In genomic region chr21:44509539-44509938, GRCh38 we compare ENCODE assay signal across 9 cellular contexts. TPM values are rescaled to one million over a fixed set of nuclear protein-coding genes. Genes with fewer than 3 reads are reported as not detected.
A peak's percentile ranks its signal among the peaks of the same experiment; 100 is the strongest.
DNase-seq lines count a peak whose midpoint lies in the region; ATAC-seq, FAIRE-seq and TF ChIP-seq lines count a peak whose summit lies in the region.
"Had no signal": no experiment of that assay in that cellular context is flagged by ENCODE, and none has a peak within 500 bp of the region (broad histone marks: within the 10 kb centered on the region; RNA-seq: fewer than 3 reads in every experiment).

No MANE protein-coding gene starts in this region.

- H3K4me2 ChIP-seq in keratinocyte (ENCODE audit: control insufficient read depth, extremely low read depth, insufficient read depth, low read depth, low read length): no peak overlapping the region

- TF ChIP-seq EP300 in gastroesophageal sphincter (IDR thresholded peaks at IDR 0.05): no peak

- H4K20me1 ChIP-seq in keratinocyte (ENCODE audit: control insufficient read depth, extremely low read depth, insufficient read depth, low read length): no peaks in the 10 kb centered on the region

- TF ChIP-seq POLR2A in gastroesophageal sphincter (IDR thresholded peaks at IDR 0.05): no peak

- TF ChIP-seq CTCF in BE2C (IDR thresholded peaks at IDR 0.05; ENCODE audit: low read depth, low read length): peak; percentile 35; the same call in 1 of the 2 replicates
- peak; percentile 71 for TF ChIP-seq CTCF in LNCAP (IDR thresholded peaks at IDR 0.05)
- TF ChIP-seq CTCF in RWPE1 (conservative IDR thresholded peaks at IDR 0.05; ENCODE audit: low read depth): peak; percentile 44
- TF ChIP-seq CTCF in keratinocyte (optimal IDR thresholded peaks at IDR 0.05 in 1 of 3, IDR thresholded peaks at IDR 0.05 in 1 of 3, conservative IDR thresholded peaks at IDR 0.05 in 1 of 3; ENCODE audit: extremely low read depth in 1 of 3, insufficient read depth in 2 of 3, low read length in 3 of 3): peak; percentile 53 to 82 (median 80)
- no peak for TF ChIP-seq CTCF in gastroesophageal sphincter (IDR thresholded peaks at IDR 0.05)

- CTCF ChIA-PET in RWPE1 (lab: Yijun Ruan, JAX): interaction anchor here (0.6 to 2.1 kb wide), 11 partner anchors 9 to 284 kb away, joined by 3 to 36 read pairs (median 3); no protein-coding TSS in a partner anchor

- FAIRE-seq in keratinocyte (lab: Jason Lieb, UNC): peak; percentile 23

- H3K36me3 ChIP-seq in BE2C (no peaks in the 10 kb centered on the region), keratinocyte (ENCODE audit: control insufficient read depth in 2 of 2, extremely low read depth in 1 of 2, insufficient read depth in 2 of 2, low read length in 2 of 2) (no peaks in the 10 kb centered on the region), gastroesophageal sphincter (no peaks in the 10 kb centered on the region)

- dilution Hi-C loops in keratinocyte (cut with MboI; ENCODE audit: extremely low pct_ligation_motif_present, low sequenced_read_pairs): no loop called here

- H3K4me1 ChIP-seq in BE2C (no peaks in the 10 kb centered on the region), keratinocyte (ENCODE audit: control insufficient read depth, extremely low read depth, insufficient read depth, low read length) (no peaks in the 10 kb centered on the region), gastroesophageal sphincter (peaks cover 0 to 9% (median 5%) of the 10 kb centered on the region in 3 donors)

- WGBS in gastroesophageal sphincter (ENCODE audit: low coverage in 1 of 2), 2 donors: 60 to 80% methylated on average over 1 to 9 of the region's 12 CpGs

- no peaks in the 10 kb centered on the region for H3K9me1 ChIP-seq in keratinocyte (ENCODE audit: control insufficient read depth, extremely low read depth, insufficient read depth, low read length)

- H3K27ac ChIP-seq in RWPE1 (no peak overlapping the region), keratinocyte (ENCODE audit: control insufficient read depth, insufficient read depth, low read length) (no peak overlapping the region), gastroesophageal sphincter (no peak overlapping the region)

- no peak overlapping the region for H2AFZ ChIP-seq in keratinocyte (ENCODE audit: control insufficient read depth, low read length)

- H3K9me3 ChIP-seq in BE2C: no peaks in the 10 kb centered on the region
- H3K9me3 ChIP-seq in keratinocyte (ENCODE audit: control insufficient read depth, low read depth, low read length): no peaks in the 10 kb centered on the region
- no peaks in the 10 kb centered on the region for H3K9me3 ChIP-seq in gastroesophageal sphincter

- no peak overlapping the region for H3K9ac ChIP-seq in keratinocyte (ENCODE audit: control insufficient read depth, extremely low read depth, insufficient read depth, low read length)

- H3K27me3 ChIP-seq in BE2C: peaks cover 52% of the 10 kb centered on the region
- H3K27me3 ChIP-seq in keratinocyte (ENCODE audit: control insufficient read depth, extremely low read depth, insufficient read depth, low read length): peaks cover 11% of the 10 kb centered on the region
- H3K27me3 ChIP-seq in gastroesophageal sphincter: peaks cover 68% of the 10 kb centered on the region

- ATAC-seq in gastroesophageal sphincter: no peak

- H3K4me3 ChIP-seq in BE2C (ENCODE audit: low read depth, low read length) (no peak overlapping the region), keratinocyte (ENCODE audit: control insufficient read depth in 2 of 3, extremely low read depth in 1 of 3, insufficient read depth in 2 of 3, low read depth in 1 of 3, low read length in 3 of 3) (no peak overlapping the region), gastroesophageal sphincter (no peak overlapping the region)

- H3K79me2 ChIP-seq in keratinocyte (ENCODE audit: control insufficient read depth, insufficient read depth, low read length): no peaks in the 10 kb centered on the region

- DNase-seq in BE2C: peak; percentile 29
- DNase-seq in RWPE1 (ENCODE audit: low spot score): peak; percentile 44
- DNase-seq in keratinocyte (ENCODE audit: low read depth, low spot score): no peak
- no peak for DNase-seq in cerebellar nuclear complex (lab: John Stamatoyannopoulos, UW)
- no peak for DNase-seq in activated gamma-delta T cell (lab: John Stamatoyannopoulos, UW)
- DNase-seq in stimulated activated CD4-positive, alpha-beta T cell treated with anti-CD3 and anti-CD28 coated beads, Interleukin-12 subunit alpha, Interleukin-12 subunit beta, amount 100 ng/mL, for 4 hours: no peak
- DNase-seq: EL had no signal

- POLR2A ChIA-PET in RWPE1 (lab: Yijun Ruan, JAX; ENCODE audit: low non-redundant PET): no interaction called here

RNA-seq across cellular contexts. Expression of gene KRTAP10-1, which starts 30.5 kb away (rescaled TPM):
- not detected for polyA plus RNA-seq in BE2C (2012; ENCODE audit: insufficient read depth, insufficient read length, low read depth)
- not detected in 3 replicates for polyA plus RNA-seq in keratinocyte
- not detected for polyA plus RNA-seq in keratinocyte (2011; ENCODE audit: low read depth)
- polyA plus RNA-seq in keratinocyte (2011; cell fraction: cytosol; rRNA removed): not detected in 2 replicates
- not detected in 2 replicates for polyA plus RNA-seq in keratinocyte (2011; cell fraction: nucleus; rRNA removed)
- not detected in 2 replicates for polyA plus RNA-seq in keratinocyte (2012; ENCODE audit: low replicate concordance)
- not detected in 3 replicates for polyA minus RNA-seq in keratinocyte
- not detected for polyA minus RNA-seq in keratinocyte (2011; cell fraction: cytosol; rRNA and poly(A)+ RNA removed)
- polyA minus RNA-seq in keratinocyte (2011; cell fraction: nucleus; rRNA and poly(A)+ RNA removed): not detected in 2 replicates
- total RNA-seq in gastroesophageal sphincter: not detected

RNA-seq across cellular contexts. Expression of gene KRTAP10-2, which starts 41.8 kb away (rescaled TPM):
- polyA plus RNA-seq in BE2C (2012; ENCODE audit: insufficient read depth, insufficient read length, low read depth): not detected
- not detected in 3 replicates for polyA plus RNA-seq in keratinocyte
- not detected for polyA plus RNA-seq in keratinocyte (2011; ENCODE audit: low read depth)
- polyA plus RNA-seq in keratinocyte (2011; cell fraction: cytosol; rRNA removed): not detected in 2 replicates
- not detected in 2 replicates for polyA plus RNA-seq in keratinocyte (2011; cell fraction: nucleus; rRNA removed)
- polyA plus RNA-seq in keratinocyte (2012; ENCODE audit: low replicate concordance): not detected in 2 replicates
- not detected in 3 replicates for polyA minus RNA-seq in keratinocyte
- not detected for polyA minus RNA-seq in keratinocyte (2011; cell fraction: cytosol; rRNA and poly(A)+ RNA removed)
- not detected in 2 replicates for polyA minus RNA-seq in keratinocyte (2011; cell fraction: nucleus; rRNA and poly(A)+ RNA removed)
- not detected for total RNA-seq in gastroesophageal sphincter

RNA-seq across cellular contexts. Expression of gene KRTAP10-3, which starts 49.1 kb away (rescaled TPM):
- not detected for polyA plus RNA-seq in BE2C (2012; ENCODE audit: insufficient read depth, insufficient read length, low read depth)
- polyA plus RNA-seq in keratinocyte: not detected in 3 replicates
- polyA plus RNA-seq in keratinocyte (2011; ENCODE audit: low read depth): not detected
- polyA plus RNA-seq in keratinocyte (2011; cell fraction: cytosol; rRNA removed): not detected in 2 replicates
- not detected in 2 replicates for polyA plus RNA-seq in keratinocyte (2011; cell fraction: nucleus; rRNA removed)
- polyA plus RNA-seq in keratinocyte (2012; ENCODE audit: low replicate concordance): not detected in 2 replicates
- polyA minus RNA-seq in keratinocyte: not detected in 3 replicates
- not detected for polyA minus RNA-seq in keratinocyte (2011; cell fraction: cytosol; rRNA and poly(A)+ RNA removed)
- not detected in 2 replicates for polyA minus RNA-seq in keratinocyte (2011; cell fraction: nucleus; rRNA and poly(A)+ RNA removed)
- total RNA-seq in gastroesophageal sphincter: not detected

RNA-seq across cellular contexts. Expression of gene LRRC3, which starts 54.2 kb away (rescaled TPM):
- polyA plus RNA-seq in BE2C (2012; ENCODE audit: insufficient read depth, insufficient read length, low read depth): not detected
- polyA plus RNA-seq in keratinocyte: 1.4 to 1.9 TPM (median 1.6 TPM) in 3 replicates
- polyA plus RNA-seq in keratinocyte (2011; ENCODE audit: low read depth): 0.25 TPM
- 1.0 and 1.5 TPM in 2 replicates for polyA plus RNA-seq in keratinocyte (2011; cell fraction: cytosol; rRNA removed)
- 5.3 and 6.2 TPM in 2 replicates for polyA plus RNA-seq in keratinocyte (2011; cell fraction: nucleus; rRNA removed)
- 1.0 and 2.3 TPM in 2 replicates for polyA plus RNA-seq in keratinocyte (2012; ENCODE audit: low replicate concordance)
- polyA minus RNA-seq in keratinocyte: 2.2 to 4.4 TPM (median 2.3 TPM) in 3 replicates
- 4.0 TPM for polyA minus RNA-seq in keratinocyte (2011; cell fraction: cytosol; rRNA and poly(A)+ RNA removed)
- polyA minus RNA-seq in keratinocyte (2011; cell fraction: nucleus; rRNA and poly(A)+ RNA removed): 5.1 and 5.5 TPM in 2 replicates
- total RNA-seq in gastroesophageal sphincter: 1 to 10 TPM; 2.7 to 8.3 (median 6.7) TPM

Comparison
In these comparisons a context has a peak if more than half of its experiments do, and no peak if none do; other contexts are left out.
1. DNase-seq: peak in BE2C (single experiment) and RWPE1 (single experiment); none in keratinocyte (single experiment), cerebellar nuclear complex (0 of 2), activated gamma-delta T cell (single experiment) and stimulated activated CD4-positive, alpha-beta T cell treated with anti-CD3 and anti-CD28 coated beads, Interleukin-12 subunit alpha, Interleukin-12 subunit beta, amount 100 ng/mL, for 4 hours (single experiment).
2. CTCF ChIP-seq: peak in BE2C (single experiment), LNCAP (single experiment), RWPE1 (single experiment) and keratinocyte (3 of 3); none in gastroesophageal sphincter (0 of 4).